28 cellular contexts compared by ENCODE assay signal in genomic region chr21:36856643-36857042, GRCh38.
"Had no signal": no experiment of that assay in that cellular context is flagged by ENCODE, and none has a peak within 500 bp of the region (broad histone marks: within the 10 kb centered on the region; RNA-seq: fewer than 3 reads in every experiment).

No MANE protein-coding gene starts in this region.

- FAIRE-seq: endometrium, endothelial cell of umbilical vein had no signal

- DNase-seq: activated CD4-positive, alpha-beta memory T cell treated with anti-CD3 and anti-CD28 coated beads, Interleukin-2, amount 10 ng/mL, durations not matched to agents 7 days and 5 days; activated CD4-positive, alpha-beta T cell treated with anti-CD3 and anti-CD28 coated beads, Interleukin-2, amount 10 ng/mL, durations not matched to agents 7 days and 5 days; activated CD4-positive, alpha-beta T cell treated with anti-CD3 and anti-CD28 coated beads, Interleukin-2, amount 50 U/mL, for 4 hours; activated CD4-positive, CD25-positive, alpha-beta regulatory T cell; activated CD8-positive, alpha-beta memory T cell treated with anti-CD3 and anti-CD28 coated beads, Interleukin-2, amount 50 U/mL, for 48 hours; activated effector memory CD4-positive, alpha-beta T cell treated with Interleukin-2 at 50 U/mL for 16 hours; activated gamma-delta T cell treated with Interleukin-2 at 50 U/mL for 16 hours; activated naive CD4-positive, alpha-beta T cell treated with Interleukin-2 at 50 U/mL for 16 hours; activated naive CD8-positive, alpha-beta T cell treated with anti-CD3 and anti-CD28 coated beads, Interleukin-2, amount 10 ng/mL, durations not matched to agents 7 days and 5 days; activated T-cell treated with anti-CD3 and anti-CD28 coated beads for 4 hours; activated T-cell treated with anti-CD3 and anti-CD28 coated beads, Interleukin-2, amount 50 U/mL, for 24 hours; activated T-cell treated with anti-CD3 and anti-CD28 coated beads, Interleukin-2, amount 50 U/mL, for 72 hours; central memory CD4-positive, alpha-beta T cell; cerebellar nuclear complex; colonic mucosa; effector CD8-positive, alpha-beta T cell; esophagus squamous epithelium; foreskin melanocyte; T-helper 2 cell had no signal

- H3K9me3 ChIP-seq: ascending aorta, breast epithelium, colonic mucosa, esophagus squamous epithelium, gastroesophageal sphincter had no signal

- H3K4me1 ChIP-seq: ascending aorta, breast epithelium, colonic mucosa had no signal

- H3K27me3 Mint-ChIP-seq: activated CD4-positive, alpha-beta memory T cell treated with anti-CD3 and anti-CD28 coated beads, Interleukin-2, amount 10 ng/mL, durations not matched to agents 7 days and 5 days; activated CD4-positive, alpha-beta T cell treated with anti-CD3 and anti-CD28 coated beads, Interleukin-2, amount 10 ng/mL, durations not matched to agents 7 days and 5 days; activated naive CD4-positive, alpha-beta T cell treated with anti-CD3 and anti-CD28 coated beads, Interleukin-2, amount 50 U/mL, for 24 hours; activated naive CD8-positive, alpha-beta T cell treated with anti-CD3 and anti-CD28 coated beads, Interleukin-2, amount 10 ng/mL, durations not matched to agents 7 days and 5 days; activated T-cell treated with anti-CD3 and anti-CD28 coated beads, Interleukin-2, amount 50 U/mL, for 24 hours had no signal

- H3K27ac Mint-ChIP-seq: activated CD4-positive, alpha-beta memory T cell treated with anti-CD3 and anti-CD28 coated beads, Interleukin-2, amount 10 ng/mL, durations not matched to agents 7 days and 5 days; activated CD4-positive, alpha-beta T cell treated with anti-CD3 and anti-CD28 coated beads, Interleukin-2, amount 10 ng/mL, durations not matched to agents 7 days and 5 days; activated naive CD4-positive, alpha-beta T cell treated with anti-CD3 and anti-CD28 coated beads, Interleukin-2, amount 50 U/mL, for 24 hours; activated naive CD8-positive, alpha-beta T cell treated with anti-CD3 and anti-CD28 coated beads, Interleukin-2, amount 10 ng/mL, durations not matched to agents 7 days and 5 days; activated T-cell treated with anti-CD3 and anti-CD28 coated beads, Interleukin-2, amount 50 U/mL, for 24 hours; activated T-cell treated with anti-CD3 and anti-CD28 coated beads, Interleukin-2, amount 50 U/mL, for 72 hours; brain had no signal

- H3K36me3 ChIP-seq: ascending aorta, breast epithelium, cardiac muscle cell, colonic mucosa, esophagus squamous epithelium, gastroesophageal sphincter had no signal

- H3K27ac ChIP-seq: ascending aorta, breast epithelium, cardiac muscle cell, colonic mucosa, epithelial cell of prostate, esophagus squamous epithelium, gastroesophageal sphincter had no signal

- H3K36me3 Mint-ChIP-seq: brain had no signal

- H3K4me3 ChIP-seq: ascending aorta, breast epithelium, cardiac muscle cell, colonic mucosa, esophagus squamous epithelium, gastroesophageal sphincter had no signal

- H3K9me3 Mint-ChIP-seq: activated CD4-positive, alpha-beta memory T cell treated with anti-CD3 and anti-CD28 coated beads, Interleukin-2, amount 10 ng/mL, durations not matched to agents 7 days and 5 days; activated naive CD4-positive, alpha-beta T cell treated with anti-CD3 and anti-CD28 coated beads, Interleukin-2, amount 50 U/mL, for 24 hours; activated naive CD8-positive, alpha-beta T cell treated with anti-CD3 and anti-CD28 coated beads, Interleukin-2, amount 10 ng/mL, durations not matched to agents 7 days and 5 days; activated T-cell treated with anti-CD3 and anti-CD28 coated beads, Interleukin-2, amount 50 U/mL, for 24 hours; activated T-cell treated with anti-CD3 and anti-CD28 coated beads, Interleukin-2, amount 50 U/mL, for 72 hours; brain had no signal

- ATAC-seq: gastroesophageal sphincter had no signal

- H3K27me3 ChIP-seq: ascending aorta, breast epithelium, cardiac muscle cell, colonic mucosa, esophagus squamous epithelium, gastroesophageal sphincter had no signal

- H3K4me3 Mint-ChIP-seq: activated CD4-positive, alpha-beta memory T cell treated with anti-CD3 and anti-CD28 coated beads, Interleukin-2, amount 10 ng/mL, durations not matched to agents 7 days and 5 days; activated CD4-positive, alpha-beta T cell treated with anti-CD3 and anti-CD28 coated beads, Interleukin-2, amount 10 ng/mL, durations not matched to agents 7 days and 5 days; activated naive CD4-positive, alpha-beta T cell treated with anti-CD3 and anti-CD28 coated beads, Interleukin-2, amount 50 U/mL, for 24 hours; activated naive CD8-positive, alpha-beta T cell treated with anti-CD3 and anti-CD28 coated beads, Interleukin-2, amount 10 ng/mL, durations not matched to agents 7 days and 5 days; activated T-cell treated with anti-CD3 and anti-CD28 coated beads, Interleukin-2, amount 50 U/mL, for 24 hours; brain had no signal
